In genomic region chr11:65571420-65571819, GRCh38 we compare ENCODE assay signal across 8 cellular contexts. TPM values are rescaled to one million over a fixed set of nuclear protein-coding genes. Genes with fewer than 3 reads are reported as not detected.
DNase-seq lines count a peak whose midpoint lies in the region; ATAC-seq and TF ChIP-seq lines count a peak whose summit lies in the region.

No MANE protein-coding gene starts in this region.

- H2BK12ac ChIP-seq in trophoblast cell (ENCODE audit: low read length) = no peak overlapping the region

- intact Hi-C loops in aorta (cut with DNase I) = no loop called here

- no peak overlapping the region for H2AK5ac ChIP-seq in trophoblast cell (ENCODE audit: low read length)

- DNase-seq in GM06990 (ENCODE audit: extremely low read depth, insufficient read length) (no peak), RWPE1 (ENCODE audit: low spot score) (no peak), epithelial cell of proximal tubule (ENCODE audit: low read depth) (no peak), trophoblast cell (no peak), occipital lobe (lab: John Stamatoyannopoulos, UW) (no peak), aorta (no peak), cerebellar nuclear complex (lab: John Stamatoyannopoulos, UW) (no peak)

- H4K91ac ChIP-seq in trophoblast cell (ENCODE audit: low read depth, low read length) = no peak overlapping the region

- no peak overlapping the region for H4K8ac ChIP-seq in trophoblast cell (ENCODE audit: low read depth, low read length)

- TF ChIP-seq CTCF in GM06990 (IDR thresholded peaks at IDR 0.05; ENCODE audit: insufficient read depth, low read length, poor library complexity, severe bottlenecking) (no peak), RWPE1 (conservative IDR thresholded peaks at IDR 0.05; ENCODE audit: low read depth) (no peak), epithelial cell of proximal tubule (conservative IDR thresholded peaks at IDR 0.05; ENCODE audit: low read depth, low read length) (no peak)

- no peak overlapping the region for H3K23ac ChIP-seq in trophoblast cell (ENCODE audit: low read length)

- peak overlapping the region; percentile 87 for H3K4me2 ChIP-seq in trophoblast cell (ENCODE audit: low read length)

- H2BK120ac ChIP-seq in trophoblast cell (ENCODE audit: insufficient read depth, low read length, poor library complexity) = no peak overlapping the region

- H3K79me2 ChIP-seq in trophoblast cell (ENCODE audit: control insufficient read depth, insufficient read depth, low read length, poor library complexity) = peaks cover 19% of the 10 kb centered on the region

- H3K18ac ChIP-seq in trophoblast cell (ENCODE audit: low read length) = peak overlapping the region; percentile 38

- peak overlapping the region; percentile 82 for H3K4me3 ChIP-seq in GM06990 (replicated peaks; ENCODE audit: low read depth, low read length)
- H3K4me3 ChIP-seq in epithelial cell of proximal tubule (ENCODE audit: low read depth, low read length) = peak overlapping the region; percentile 84
- no peak overlapping the region for H3K4me3 ChIP-seq in trophoblast cell (ENCODE audit: low read depth, low read length)
- H3K4me3 ChIP-seq in aorta (ENCODE audit: low read length in 2 of 2) = no peak overlapping the region

- H2AFZ ChIP-seq in trophoblast cell (ENCODE audit: insufficient read depth, low read length, poor library complexity) = no peak overlapping the region

- CTCF ChIA-PET in RWPE1 (lab: Yijun Ruan, JAX) = interaction anchor here (0.6 to 4.7 kb wide), 6 partner anchors 10 to 95 kb away, joined by 3 to 95 read pairs (median 4); no protein-coding TSS in a partner anchor

- no peak overlapping the region for H4K12ac ChIP-seq in trophoblast cell (ENCODE audit: low read depth, low read length)

- no peak overlapping the region for H3K9ac ChIP-seq in trophoblast cell (ENCODE audit: low read length)

- POLR2A ChIA-PET in RWPE1 (lab: Yijun Ruan, JAX; ENCODE audit: low non-redundant PET) = interaction anchor here (2.7 kb wide), 1 partner anchor 30 kb away, joined by 16 read pairs; no protein-coding TSS in a partner anchor

- no CpG with 5 or more reads among the region's 9 CpGs for WGBS in trophoblast cell (ENCODE audit: extremely low coverage, insufficient coverage, insufficient read length)
- 68 to 81% methylated on average over 9 of the region's 9 CpGs for WGBS in aorta, 2 donors

- no peak overlapping the region for H3K4ac ChIP-seq in trophoblast cell (ENCODE audit: low read depth, low read length)

- peak overlapping the region; percentile 98 for H3K27ac ChIP-seq in RWPE1
- H3K27ac ChIP-seq in trophoblast cell (ENCODE audit: low read depth, low read length) = no peak overlapping the region
- peak overlapping the region in 1 of 2 donors; percentile 53 for H3K27ac ChIP-seq in aorta (ENCODE audit: low read depth in 1 of 2, low read length in 2 of 2)

- peaks cover 40 to 41% of the 10 kb centered on the region in 2 experiments for H3K4me1 ChIP-seq in trophoblast cell (ENCODE audit: control insufficient read depth in 1 of 2, insufficient read depth in 2 of 2, low read length in 2 of 2)
- no peaks in the 10 kb centered on the region for H3K4me1 ChIP-seq in aorta (ENCODE audit: control insufficient read depth in 1 of 2, insufficient read depth in 2 of 2, low read length in 2 of 2)

- H3K27me3 ChIP-seq in GM06990 (replicated peaks; ENCODE audit: control insufficient read depth, insufficient read depth, low read length) (no peaks in the 10 kb centered on the region), trophoblast cell (ENCODE audit: insufficient read depth, low read length) (no peaks in the 10 kb centered on the region), aorta (ENCODE audit: control insufficient read depth in 1 of 2, insufficient read depth in 2 of 2, low read length in 1 of 2) (no peaks in the 10 kb centered on the region)

- peaks cover 27% of the 10 kb centered on the region for H3K79me1 ChIP-seq in trophoblast cell (ENCODE audit: low read length)

- H3K36me3 ChIP-seq in GM06990 (ENCODE audit: control insufficient read depth, insufficient read depth, low read length) = no peaks in the 10 kb centered on the region
- H3K36me3 ChIP-seq in trophoblast cell (ENCODE audit: control insufficient read depth in 1 of 2, insufficient read depth in 2 of 2, low read length in 2 of 2) = peaks cover 9 to 12% of the 10 kb centered on the region in 2 experiments
- no peaks in the 10 kb centered on the region for H3K36me3 ChIP-seq in aorta (ENCODE audit: control insufficient read depth in 1 of 2, insufficient read depth in 2 of 2, low read length in 1 of 2)

- no peak overlapping the region for H2BK5ac ChIP-seq in trophoblast cell (ENCODE audit: low read depth, low read length, poor library complexity)

- H3K14ac ChIP-seq in trophoblast cell (ENCODE audit: low read length) = no peak overlapping the region

- ATAC-seq in GM21723 (IDR thresholded peaks at IDR 0.05; ENCODE audit: unreplicated experiment) = no peak
- ATAC-seq in aorta (ENCODE audit: low FRiP score) = no peak

- H3K9me3 ChIP-seq in trophoblast cell (ENCODE audit: insufficient read depth, low read depth, low read length) (no peaks in the 10 kb centered on the region), aorta (ENCODE audit: control insufficient read depth, low read length) (no peaks in the 10 kb centered on the region)

RNA-seq across cellular contexts. Expression of gene FAM89B, which starts 0.9 kb away (rescaled TPM):
- total RNA-seq in epithelial cell of proximal tubule = 64.0 and 67.1 TPM in 2 replicates
- polyA plus RNA-seq in trophoblast cell (2013) = 71.6 and 72.3 TPM in 2 replicates
- 22.3 TPM for total RNA-seq in occipital lobe
- 10 to 100 TPM; 49.5 to 64.3 TPM for total RNA-seq in aorta
- 10 to 100 TPM; 67.5 to 83.4 TPM for polyA plus RNA-seq in aorta

RNA-seq across cellular contexts. Expression of gene ZNRD2, which starts 1.1 kb away (rescaled TPM):
- total RNA-seq in epithelial cell of proximal tubule (72.0 and 141 TPM in 2 replicates), occipital lobe (23.6 TPM), aorta (10 to 100 TPM; 21.7 to 29.3 TPM)
- 88.8 and 89.4 TPM in 2 replicates for polyA plus RNA-seq in trophoblast cell (2013)
- polyA plus RNA-seq in aorta = 10 to 100 TPM; 37.1 to 42.5 TPM

RNA-seq across cellular contexts. Expression of gene EHBP1L1, which starts 4.4 kb away (rescaled TPM):
- total RNA-seq in epithelial cell of proximal tubule = 26.1 and 26.3 TPM in 2 replicates
- 12.5 and 13.2 TPM in 2 replicates for polyA plus RNA-seq in trophoblast cell (2013)
- 9.7 TPM for total RNA-seq in occipital lobe
- total RNA-seq in aorta = 100 to 1,000 TPM; 235 to 266 TPM
- 100 to 1,000 TPM in 1 of 2 donors, 10 to 100 TPM in 1; 53.2 to 316 TPM for polyA plus RNA-seq in aorta

RNA-seq across cellular contexts. Expression of gene LTBP3, which starts 13.3 kb away (rescaled TPM):
- total RNA-seq in epithelial cell of proximal tubule (34.9 and 102 TPM in 2 replicates), occipital lobe (18.4 TPM), aorta (100 to 1,000 TPM; 280 to 473 TPM)
- 36.2 and 40.2 TPM in 2 replicates for polyA plus RNA-seq in trophoblast cell (2013)
- polyA plus RNA-seq in aorta = 100 to 1,000 TPM in 1 of 2 donors, 10 to 100 TPM in 1; 40.1 to 467 TPM

RNA-seq across cellular contexts. Expression of gene KCNK7, which starts 24.2 kb away (rescaled TPM):
- total RNA-seq in epithelial cell of proximal tubule = 0.17 TPM in 1 of 2 replicates, not detected in the other
- polyA plus RNA-seq in trophoblast cell (2013) = 0.03 and 0.04 TPM in 2 replicates
- 0.31 TPM for total RNA-seq in occipital lobe
- 1 to 10 TPM in 1 of 2 donors, under 1 TPM in 1; 0.93 to 1.3 TPM for total RNA-seq in aorta
- 1 to 10 TPM in 1 of 2 donors, not detected in 1; 7.3 TPM for polyA plus RNA-seq in aorta

Comparison
In these comparisons a context has a peak if more than half of its experiments do, and no peak if none do; other contexts are left out.
1. H3K4me3 ChIP-seq: peak in GM06990 (single experiment) and epithelial cell of proximal tubule (single experiment); none in trophoblast cell (single experiment) and aorta (0 of 2).